Comparison of ENCODE assay signal across 8 cellular contexts in the genomic region with DNA sequence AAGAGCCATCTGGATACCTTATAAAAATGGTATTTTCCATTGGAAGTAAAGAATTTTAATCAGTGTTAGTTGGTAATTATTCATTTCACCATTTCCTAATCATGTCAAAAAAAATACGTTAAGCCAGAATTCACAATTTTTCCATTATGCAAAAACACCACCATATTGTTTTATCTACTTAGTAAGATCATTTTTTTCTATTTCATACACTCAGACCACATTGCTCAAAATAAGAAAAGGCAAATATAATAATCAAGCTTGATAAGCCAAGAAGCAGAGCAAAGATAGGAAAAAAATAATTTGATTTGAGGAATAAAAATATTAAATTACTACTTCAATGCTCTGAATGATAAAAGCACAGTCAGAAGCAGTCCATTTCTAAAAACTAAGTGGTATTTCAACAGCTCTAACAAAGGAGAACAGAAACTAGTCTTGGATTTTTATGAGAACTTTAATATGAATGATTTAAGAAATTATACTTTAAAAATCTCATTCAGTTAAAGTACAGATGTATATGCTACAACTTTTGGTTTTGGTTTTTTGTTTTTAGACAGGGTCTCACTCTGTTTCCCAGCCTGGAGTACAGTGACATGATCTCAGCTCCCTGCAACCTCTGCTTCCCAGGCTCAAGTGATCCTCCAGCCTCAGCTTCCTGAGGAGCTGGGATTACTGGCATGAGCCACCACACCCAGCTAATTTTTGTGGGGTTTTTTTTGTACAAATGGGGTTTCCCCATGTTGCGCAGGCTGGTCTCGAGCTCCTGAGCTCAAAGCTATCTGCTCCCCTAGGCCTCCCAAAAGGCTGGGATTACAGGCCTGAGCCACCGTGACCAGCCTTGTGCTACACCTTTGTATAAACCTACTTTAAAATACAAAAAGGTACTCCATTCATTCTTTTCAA. TPM values are rescaled to one million over a fixed set of nuclear protein-coding genes. Genes with fewer than 3 reads are reported as not detected.
A peak's percentile ranks its signal among the peaks of the same experiment; 100 is the strongest.
DNase-seq lines count a peak whose midpoint lies in the region; ATAC-seq, FAIRE-seq and TF ChIP-seq lines count a peak whose summit lies in the region.

No MANE protein-coding gene starts in this region.

- peak; percentile 57 for ATAC-seq in GM18520 (IDR thresholded peaks at IDR 0.05; ENCODE audit: unreplicated experiment)
- peak; percentile 63 for ATAC-seq in HG02678 (IDR thresholded peaks at IDR 0.05; ENCODE audit: unreplicated experiment)

- H3K9ac ChIP-seq in SK-N-MC (ENCODE audit: insufficient read length) = peak overlapping the region; percentile 55

- DNase-seq in SK-N-MC (ENCODE audit: low read depth, low spot score) (no peak), spleen (peak; percentile 67), HTR-8/SVneo (ENCODE audit: insufficient read length, low spot score) (no peak), DMS 273 treated with DMSO at 0.1 percent for 48 hours (lab: John Stamatoyannopoulos, UW) (no peak), MG63 (no peak)
- DNase-seq in central memory CD4-positive, alpha-beta T cell = peak; percentile 26

- peaks cover 13 to 22% (median 16%) of the 10 kb centered on the region in 6 donors for H3K4me1 ChIP-seq in spleen

- no peaks in the 10 kb centered on the region for H3K36me3 ChIP-seq in SK-N-MC (ENCODE audit: insufficient read depth, low read length)
- no peaks in the 10 kb centered on the region for H3K36me3 ChIP-seq in spleen
- H3K36me3 ChIP-seq in MG63 = no peaks in the 10 kb centered on the region

- TF ChIP-seq POLR2A in spleen (IDR thresholded peaks at IDR 0.05) = no peak

- H3K27ac ChIP-seq in SK-N-MC (peak overlapping the region; percentile 93), spleen (peak overlapping the region; percentile 67 to 80 (median 74))

- no peak for TF ChIP-seq CTCF in spleen (IDR thresholded peaks at IDR 0.05 in 8 of 11, conservative IDR thresholded peaks at IDR 0.05 in 3 of 11)

- H3K27me3 ChIP-seq in spleen (replicated peaks in 1 of 7) = no peaks in the 10 kb centered on the region
- no peaks in the 10 kb centered on the region for H3K27me3 ChIP-seq in MG63

- intact Hi-C loops in spleen (cut with DNase I; ENCODE audit: low total_unique reads) = no loop called here

- H3K4me3 ChIP-seq in SK-N-MC (peak overlapping the region; percentile 60), spleen (peak overlapping the region in 1 of 8 donors; percentile 2), MG63 (no peak overlapping the region)

- H3K9me3 ChIP-seq in SK-N-MC (ENCODE audit: low read depth, low read length) (no peaks in the 10 kb centered on the region), spleen (no peaks in the 10 kb centered on the region), MG63 (no peaks in the 10 kb centered on the region)

- no peak for FAIRE-seq in HTR-8/SVneo (lab: Jason Lieb, UNC)

- 23 to 35% (median 30%) methylated on average over 4 of the region's 4 CpGs for WGBS in spleen, 5 donors

RNA-seq across cellular contexts. Expression of gene LRRN3, which starts 46.6 kb away (rescaled TPM):
- total RNA-seq in spleen = 1 to 10 TPM in 2 of 7 donors, under 1 TPM in 4, not detected in 1; 0.17 to 1.7 (median 0.34) TPM
- polyA plus RNA-seq in spleen = under 1 TPM; 0.10 to 0.50 (median 0.13) TPM
- not detected in 2 replicates for total RNA-seq in MG63 (2014; rRNA removed; shearing (Covaris generic); ENCODE audit: low replicate concordance)

Comparison
In these comparisons a context has a peak if more than half of its experiments do, and no peak if none do; other contexts are left out.
1. DNase-seq: peak in central memory CD4-positive, alpha-beta T cell (single experiment) and spleen (single experiment); none in SK-N-MC (single experiment), HTR-8/SVneo (single experiment), DMS 273 treated with DMSO at 0.1 percent for 48 hours (single experiment) and MG63 (single experiment).